Comparison of ENCODE assay signal across 30 cellular contexts in the genomic region with DNA sequence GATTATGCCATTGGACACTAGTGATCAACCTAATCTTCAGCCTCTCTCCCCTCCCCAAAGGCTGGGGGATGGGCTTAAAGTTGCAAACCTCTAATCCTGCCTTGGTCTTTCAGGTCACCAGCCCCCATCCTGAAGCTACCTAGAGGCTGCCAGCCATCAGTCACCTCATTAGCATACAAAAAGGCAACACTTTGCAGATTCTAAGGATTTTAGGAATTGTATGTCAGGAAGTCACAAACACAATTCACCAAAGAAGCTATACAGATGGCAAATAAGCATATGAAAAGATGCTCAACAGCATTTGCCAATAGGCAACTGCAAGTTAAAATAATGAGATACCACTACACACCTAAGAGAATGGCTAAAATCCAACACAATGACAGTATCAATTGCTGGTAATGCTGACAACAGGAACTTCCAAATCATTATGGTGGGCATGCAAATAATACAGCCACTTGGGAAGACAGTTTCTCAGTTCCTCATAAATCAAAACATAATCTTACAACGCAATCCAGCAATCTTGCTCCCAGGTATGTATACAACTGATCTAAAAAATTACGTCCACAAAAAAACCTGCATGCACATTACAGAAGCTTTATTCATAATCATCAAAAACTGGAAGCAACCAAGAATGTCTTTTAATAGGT. TPM values are rescaled to one million over a fixed set of nuclear protein-coding genes. Genes with fewer than 3 reads are reported as not detected.
DNase-seq lines count a peak whose midpoint lies in the region; ATAC-seq, FAIRE-seq and TF ChIP-seq lines count a peak whose summit lies in the region.
"Had no signal": no experiment of that assay in that cellular context is flagged by ENCODE, and none has a peak within 500 bp of the region (broad histone marks: within the 10 kb centered on the region; RNA-seq: fewer than 3 reads in every experiment).

No MANE protein-coding gene starts in this region.

- peak overlapping the region; percentile 41 to 82 (median 46) for H3K27ac Mint-ChIP-seq in IgD-negative memory B cell
- H3K27ac Mint-ChIP-seq: activated CD4-positive, alpha-beta T cell treated with anti-CD3 and anti-CD28 coated beads, Interleukin-2, amount 10 ng/mL, durations not matched to agents 24 days and 14 days; activated naive CD4-positive, alpha-beta T cell treated with anti-CD3 and anti-CD28 coated beads, Interleukin-2, amount 50 U/mL, for 24 hours; activated T-cell treated with anti-CD3 and anti-CD28 coated beads, Interleukin-2, amount 50 U/mL, for 72 hours had no signal

- H3K4me2 ChIP-seq in GM12878 (ENCODE audit: control insufficient read depth, insufficient read depth), result no peak overlapping the region

- H3K27me3 ChIP-seq in GM12878 (replicated peaks in 1 of 2; ENCODE audit: control insufficient read depth in 2 of 2, insufficient read depth in 2 of 2, low read length in 1 of 2) (no peaks in the 10 kb centered on the region), iPS-20b (ENCODE audit: insufficient read depth, low read length) (no peaks in the 10 kb centered on the region)
- H3K27me3 ChIP-seq: colonic mucosa, heart left ventricle, left lung, MG63, testis had no signal

- DNase-seq in GM12878 (ENCODE audit: low read depth, low spot score), result no peak
- no peak for DNase-seq in foreskin melanocyte
- DNase-seq in NCI-H82 (lab: John Stamatoyannopoulos, UW), result no peak
- no peak for DNase-seq in HCEC 1CT
- DNase-seq: activated CD4-positive, alpha-beta T cell treated with anti-CD3 and anti-CD28 coated beads, Interleukin-2, amount 10 ng/mL, durations not matched to agents 24 days and 14 days; activated CD8-positive, alpha-beta memory T cell treated with anti-CD3 and anti-CD28 coated beads, Interleukin-2, amount 10 ng/mL, durations not matched to agents 7 days and 5 days; activated T-cell treated with anti-CD3 and anti-CD28 coated beads, Interleukin-2, amount 50 U/mL, for 72 hours; anterior cingulate cortex; C1 segment of cervical spinal cord; Caco-2; colonic mucosa; DMS79 treated with DMSO at 0.1 percent for 48 hours; effector memory CD4-positive, alpha-beta T cell; heart left ventricle; left lung; MG63; NCI-H2081 treated with DMSO at 0.1 percent for 48 hours; NCI-H446 treated with DMSO at 0.1 percent for 48 hours; OCI-M1; stimulated activated CD4-positive, alpha-beta T cell treated with anti-CD3 and anti-CD28 coated beads, Interleukin-4, amount 100 ng/mL, for 4 hours; stimulated activated naive CD4-positive, alpha-beta T cell; testis had no signal

- peaks cover 13% of the 10 kb centered on the region for H3K36me3 Mint-ChIP-seq in IgD-negative memory B cell

- H3K9me3 ChIP-seq in ES-I3 (ENCODE audit: control insufficient read depth, insufficient read depth, low read length) (no peaks in the 10 kb centered on the region; the same call in 1 of the 2 replicates), GM12878 (replicated peaks; ENCODE audit: control insufficient read depth, insufficient read depth, low read length) (no peaks in the 10 kb centered on the region), iPS-20b (ENCODE audit: insufficient read depth, low read depth, low read length) (no peaks in the 10 kb centered on the region)
- H3K9me3 ChIP-seq: Caco-2, colonic mucosa, left lung, MG63, testis had no signal

- no peak overlapping the region for H2AFZ ChIP-seq in GM12878 (ENCODE audit: control insufficient read depth, low read depth, low read length)

- peaks cover 5% of the 10 kb centered on the region for H3K27me3 Mint-ChIP-seq in IgD-negative memory B cell
- H3K27me3 Mint-ChIP-seq: activated CD4-positive, alpha-beta T cell treated with anti-CD3 and anti-CD28 coated beads, Interleukin-2, amount 10 ng/mL, durations not matched to agents 24 days and 14 days; activated CD8-positive, alpha-beta memory T cell treated with anti-CD3 and anti-CD28 coated beads, Interleukin-2, amount 10 ng/mL, durations not matched to agents 7 days and 5 days; activated naive CD4-positive, alpha-beta T cell treated with anti-CD3 and anti-CD28 coated beads, Interleukin-2, amount 50 U/mL, for 24 hours had no signal

- ATAC-seq in GM12878, result no peak
- ATAC-seq in GM18519 (IDR thresholded peaks at IDR 0.05; ENCODE audit: low FRiP score, unreplicated experiment), result no peak
- ATAC-seq: activated CD8-positive, alpha-beta memory T cell treated with anti-CD3 and anti-CD28 coated beads, Interleukin-2, amount 10 ng/mL, durations not matched to agents 7 days and 5 days; activated T-cell treated with anti-CD3 and anti-CD28 coated beads, Interleukin-2, amount 50 U/mL, for 72 hours; heart left ventricle; K562; left lung; Right ventricle myocardium inferior had no signal

- TF ChIP-seq CTCF in GM12878 (IDR thresholded peaks at IDR 0.05 in 2 of 3, conservative IDR thresholded peaks at IDR 0.05 in 1 of 3; ENCODE audit: control insufficient read depth in 2 of 3, extremely low read depth in 1 of 3, insufficient read depth in 1 of 3, low read depth in 3 of 3, low read length in 3 of 3), result no peak

- H3K4me3 ChIP-seq in GM12878 (no peak overlapping the region), iPS-20b (ENCODE audit: low read length) (peak overlapping the region; percentile 58; the same call in 1 of the 2 replicates)
- H3K4me3 ChIP-seq: colonic mucosa, heart left ventricle, K562, left lung, MG63, testis had no signal

- H3K4me1 ChIP-seq in ES-I3 (ENCODE audit: insufficient read depth, low read length) (peaks cover 19% of the 10 kb centered on the region), GM12878 (ENCODE audit: control insufficient read depth, insufficient read depth, low read length) (0 out of 2 replicates have a peak, but pooled peaks cover 5% of the 10 kb centered on the region), iPS-20b (ENCODE audit: insufficient read depth, low read length) (peaks cover 13% of the 10 kb centered on the region; the same call in 1 of the 2 replicates)
- H3K4me1 ChIP-seq: Caco-2, colonic mucosa, heart left ventricle, left lung had no signal

- SMC1A ChIA-PET in GM12878 (lab: Charles Lee; ENCODE audit: uncharacterized antibody, unreplicated experiment), result interaction anchor here (1.5 to 1.6 kb wide), 2 partner anchors 12 kb away, joined by 3 to 4 read pairs; no protein-coding TSS in a partner anchor

- peak overlapping the region; percentile 41 for H3K9ac ChIP-seq in ES-I3 (ENCODE audit: low read depth, low read length)
- H3K9ac ChIP-seq in GM12878 (ENCODE audit: control insufficient read depth, insufficient read depth, low read length), result no peak overlapping the region
- H3K9ac ChIP-seq in iPS-20b (ENCODE audit: low read depth, low read length), result peak overlapping the region; percentile 62

- intact Hi-C loops in GM12878 (cut with micrococcal nuclease; ENCODE audit: unreplicated experiment), result no loop called here

- WGBS in GM12878 (ENCODE audit: insufficient coverage, insufficient replicate concordance, low lambda C conversion rate, missing lambda C conversion rate), result 0% methylated on average over 2 of the region's 2 CpGs

- H3K36me3 ChIP-seq in ES-I3 (ENCODE audit: insufficient read depth, low read length) (peaks cover 8% of the 10 kb centered on the region), GM12878 (ENCODE audit: control insufficient read depth in 2 of 2, insufficient read depth in 2 of 2, low read length in 1 of 2) (peaks cover 2 to 5% of the 10 kb centered on the region in 2 experiments; a peak in 3 of 4 replicates), iPS-20b (ENCODE audit: insufficient read depth, low read depth, low read length) (peaks cover 39% of the 10 kb centered on the region)
- H3K36me3 ChIP-seq: colonic mucosa, MG63 had no signal

- no peaks in the 10 kb centered on the region for H3K9me3 Mint-ChIP-seq in IgD-negative memory B cell
- H3K9me3 Mint-ChIP-seq: activated CD4-positive, alpha-beta T cell treated with anti-CD3 and anti-CD28 coated beads, Interleukin-2, amount 10 ng/mL, durations not matched to agents 24 days and 14 days; activated naive CD4-positive, alpha-beta T cell treated with anti-CD3 and anti-CD28 coated beads, Interleukin-2, amount 50 U/mL, for 24 hours; activated T-cell treated with anti-CD3 and anti-CD28 coated beads, Interleukin-2, amount 50 U/mL, for 72 hours had no signal

- no peak overlapping the region for H3K27ac ChIP-seq in GM12878 (ENCODE audit: control insufficient read depth, insufficient read depth)
- H3K27ac ChIP-seq in iPS-20b (ENCODE audit: low read length), result peak overlapping the region; percentile 87
- H3K27ac ChIP-seq: colonic mucosa, heart left ventricle, left lung, testis had no signal

- no peaks in the 10 kb centered on the region for H3K79me2 ChIP-seq in GM12878 (ENCODE audit: control insufficient read depth, insufficient read depth, low read length)

- FAIRE-seq in GM12878 (lab: Jason Lieb, UNC), result no peak
- FAIRE-seq: islet of Langerhans, K562 had no signal

- H4K20me1 ChIP-seq in GM12878 (ENCODE audit: control insufficient read depth, insufficient read depth), result no peaks in the 10 kb centered on the region

- BruUV-seq in GM12878 (replicated peaks; lab: Mats Ljungman, UMichigan), result no TSS peak

- in situ Hi-C loops in GM12878 (cut with MboI), result loop anchor here (25.0 kb wide), 1 partner anchor 1716 kb away; a partner anchor contains a TSS

- no peak for TF ChIP-seq POLR2A in GM12878 (IDR thresholded peaks at IDR 0.05; ENCODE audit: low read depth, low read length)

- RAD21 ChIA-PET in GM12878 (lab: Charles Lee; ENCODE audit: unreplicated experiment), result interaction anchor here (1.3 kb wide), 1 partner anchor 9 kb away, joined by 3 read pairs; no protein-coding TSS in a partner anchor

- CTCF ChIA-PET in GM12878 (lab: Yijun Ruan, JAX), result interaction anchor here (0.9 to 1.9 kb wide), 3 partner anchors 9 to 15 kb away, joined by 3 to 8 read pairs (median 4); no protein-coding TSS in a partner anchor

- no peak for TF ChIP-seq EP300 in GM12878 (IDR thresholded peaks at IDR 0.05; ENCODE audit: borderline replicate concordance in 1 of 2, control insufficient read depth in 1 of 2, low read depth in 2 of 2, low read length in 2 of 2)

- H3K4me1 Mint-ChIP-seq in IgD-negative memory B cell, result peaks cover 16 to 27% (median 24%) of the 10 kb centered on the region in 3 donors

- TF ChIP-seq RAD21 in GM12878 (IDR thresholded peaks at IDR 0.05; ENCODE audit: insufficient read depth, low read depth, low read length), result no peak

- POLR2A ChIA-PET in GM12878 (lab: Charles Lee), result interaction anchor here (2.0 kb wide), 1 partner anchor 10 kb away, joined by 13 read pairs; no protein-coding TSS in a partner anchor

- peak overlapping the region; percentile 19 to 84 (median 38) for H3K4me3 Mint-ChIP-seq in IgD-negative memory B cell
- H3K4me3 Mint-ChIP-seq: activated CD4-positive, alpha-beta T cell treated with anti-CD3 and anti-CD28 coated beads, Interleukin-2, amount 10 ng/mL, durations not matched to agents 24 days and 14 days; activated CD8-positive, alpha-beta memory T cell treated with anti-CD3 and anti-CD28 coated beads, Interleukin-2, amount 10 ng/mL, durations not matched to agents 7 days and 5 days; activated naive CD4-positive, alpha-beta T cell treated with anti-CD3 and anti-CD28 coated beads, Interleukin-2, amount 50 U/mL, for 24 hours; activated T-cell treated with anti-CD3 and anti-CD28 coated beads, Interleukin-2, amount 50 U/mL, for 72 hours had no signal

RNA-seq across cellular contexts. Expression of a gene that starts 9.0 kb away (rescaled TPM):
- polyA plus RNA-seq in IgD-negative memory B cell, result 216 TPM
- 293 and 318 TPM in 2 replicates for total RNA-seq in GM12878 (2013; cell fraction: nucleolus; rRNA removed)
- 32.9 and 37.9 TPM in 2 replicates for total RNA-seq in GM12878 (2014; rRNA removed)
- 19.2 and 19.9 TPM in 2 replicates for total RNA-seq in GM12878 (2014; rRNA removed; fragmentation: Illumina TruSeq; extraction: Trizol)
- total RNA-seq in GM12878 (2021), result 29.6 and 30.4 TPM in 2 replicates
- 61.5 TPM for polyA plus RNA-seq in GM12878 (2011; ENCODE audit: low read depth)
- 65.9 and 96.8 TPM in 2 replicates for polyA plus RNA-seq in GM12878 (2011; rRNA removed)
- 86.7 and 115 TPM in 2 replicates for polyA plus RNA-seq in GM12878 (2011; cell fraction: cytosol; rRNA removed)
- polyA plus RNA-seq in GM12878 (2011; cell fraction: nucleus; rRNA removed), result 111 and 151 TPM in 2 replicates
- 114 and 191 TPM in 2 replicates for polyA plus RNA-seq in GM12878 (2012)
- polyA plus RNA-seq in GM12878 (2014; fragmentation: Illumina TruSeq; extraction: Trizol), result 30.1 and 34.0 TPM in 2 replicates
- 10 to 100 TPM; 19.6 to 26.2 TPM for polyA plus RNA-seq in GM12878 (2014; fragmentation: Nextera tagmentation; extraction: Ambion mirVana)
- polyA plus RNA-seq in GM12878 (2014; rRNA removed), result 31.7 and 32.1 TPM in 2 replicates
- polyA plus RNA-seq in GM12878 (2016; fragmentation: Nextera tagmentation; extraction: Ambion mirVana), result 10 to 100 TPM; 46.5 to 54.5 TPM
- 60.6 and 83.6 TPM in 2 replicates for polyA minus RNA-seq in GM12878 (2011; rRNA and poly(A)+ RNA removed)
- 25.4 and 29.0 TPM in 2 replicates for polyA minus RNA-seq in GM12878 (2011; cell fraction: cytosol; rRNA and poly(A)+ RNA removed)
- 53.8 and 65.6 TPM in 2 replicates for polyA minus RNA-seq in GM12878 (2011; cell fraction: nucleus; rRNA and poly(A)+ RNA removed)

RNA-seq across cellular contexts. Expression of a gene that starts 16.4 kb away (rescaled TPM):
- 9.6 TPM for polyA plus RNA-seq in IgD-negative memory B cell
- 10.7 and 16.8 TPM in 2 replicates for total RNA-seq in GM12878 (2013; cell fraction: nucleolus; rRNA removed)
- 9.3 and 11.0 TPM in 2 replicates for total RNA-seq in GM12878 (2014; rRNA removed)
- total RNA-seq in GM12878 (2014; rRNA removed; fragmentation: Illumina TruSeq; extraction: Trizol), result 8.4 and 9.1 TPM in 2 replicates
- total RNA-seq in GM12878 (2021), result 16.7 and 21.9 TPM in 2 replicates
- polyA plus RNA-seq in GM12878 (2011; ENCODE audit: low read depth), result 7.5 TPM
- polyA plus RNA-seq in GM12878 (2011; rRNA removed), result 10.3 and 12.9 TPM in 2 replicates
- polyA plus RNA-seq in GM12878 (2011; cell fraction: cytosol; rRNA removed), result 22.6 and 23.3 TPM in 2 replicates
- polyA plus RNA-seq in GM12878 (2011; cell fraction: nucleus; rRNA removed), result 28.2 and 28.4 TPM in 2 replicates
- polyA plus RNA-seq in GM12878 (2012), result 15.6 and 17.0 TPM in 2 replicates
- polyA plus RNA-seq in GM12878 (2014; fragmentation: Illumina TruSeq; extraction: Trizol), result 12.0 and 16.9 TPM in 2 replicates
- 1 to 10 TPM; 2.1 to 6.8 TPM for polyA plus RNA-seq in GM12878 (2014; fragmentation: Nextera tagmentation; extraction: Ambion mirVana)
- polyA plus RNA-seq in GM12878 (2014; rRNA removed), result 16.8 and 18.7 TPM in 2 replicates
- 10 to 100 TPM; 25.1 to 27.4 TPM for polyA plus RNA-seq in GM12878 (2016; fragmentation: Nextera tagmentation; extraction: Ambion mirVana)
- polyA minus RNA-seq in GM12878 (2011; rRNA and poly(A)+ RNA removed), result 21.6 and 23.7 TPM in 2 replicates
- 4.3 and 6.9 TPM in 2 replicates for polyA minus RNA-seq in GM12878 (2011; cell fraction: cytosol; rRNA and poly(A)+ RNA removed)
- 4.1 and 5.2 TPM in 2 replicates for polyA minus RNA-seq in GM12878 (2011; cell fraction: nucleus; rRNA and poly(A)+ RNA removed)

RNA-seq across cellular contexts. Expression of a gene that starts 29.5 kb away (rescaled TPM):
- 30.2 TPM for polyA plus RNA-seq in IgD-negative memory B cell
- 39.3 and 46.8 TPM in 2 replicates for total RNA-seq in GM12878 (2013; cell fraction: nucleolus; rRNA removed)
- 22.2 and 23.7 TPM in 2 replicates for total RNA-seq in GM12878 (2014; rRNA removed)
- 19.8 and 20.3 TPM in 2 replicates for total RNA-seq in GM12878 (2014; rRNA removed; fragmentation: Illumina TruSeq; extraction: Trizol)
- total RNA-seq in GM12878 (2021), result 39.1 and 39.9 TPM in 2 replicates
- polyA plus RNA-seq in GM12878 (2011; ENCODE audit: low read depth), result 26.3 TPM
- 38.7 and 50.3 TPM in 2 replicates for polyA plus RNA-seq in GM12878 (2011; rRNA removed)
- 41.0 and 43.4 TPM in 2 replicates for polyA plus RNA-seq in GM12878 (2011; cell fraction: cytosol; rRNA removed)
- polyA plus RNA-seq in GM12878 (2011; cell fraction: nucleus; rRNA removed), result 122 and 147 TPM in 2 replicates
- 46.9 and 63.6 TPM in 2 replicates for polyA plus RNA-seq in GM12878 (2012)
- 29.5 and 36.4 TPM in 2 replicates for polyA plus RNA-seq in GM12878 (2014; fragmentation: Illumina TruSeq; extraction: Trizol)
- 1 to 10 TPM; 2.0 to 4.6 TPM for polyA plus RNA-seq in GM12878 (2014; fragmentation: Nextera tagmentation; extraction: Ambion mirVana)
- polyA plus RNA-seq in GM12878 (2014; rRNA removed), result 39.7 and 44.0 TPM in 2 replicates
- polyA plus RNA-seq in GM12878 (2016; fragmentation: Nextera tagmentation; extraction: Ambion mirVana), result 10 to 100 TPM; 11.2 to 21.6 TPM
- polyA minus RNA-seq in GM12878 (2011; rRNA and poly(A)+ RNA removed), result 34.6 and 56.6 TPM in 2 replicates
- polyA minus RNA-seq in GM12878 (2011; cell fraction: cytosol; rRNA and poly(A)+ RNA removed), result 23.0 and 36.1 TPM in 2 replicates
- 13.5 and 17.4 TPM in 2 replicates for polyA minus RNA-seq in GM12878 (2011; cell fraction: nucleus; rRNA and poly(A)+ RNA removed)

RNA-seq across cellular contexts. Expression of a gene that starts 30.1 kb away (rescaled TPM):
- 99.8 TPM for polyA plus RNA-seq in IgD-negative memory B cell
- total RNA-seq in GM12878 (2013; cell fraction: nucleolus; rRNA removed), result 8.1 and 8.5 TPM in 2 replicates
- total RNA-seq in GM12878 (2014; rRNA removed), result 62.2 and 70.2 TPM in 2 replicates
- 37.5 and 38.5 TPM in 2 replicates for total RNA-seq in GM12878 (2014; rRNA removed; fragmentation: Illumina TruSeq; extraction: Trizol)
- total RNA-seq in GM12878 (2021), result 69.5 and 71.0 TPM in 2 replicates
- polyA plus RNA-seq in GM12878 (2011; ENCODE audit: low read depth), result 26.7 TPM
- 22.4 and 55.3 TPM in 2 replicates for polyA plus RNA-seq in GM12878 (2011; rRNA removed)
- polyA plus RNA-seq in GM12878 (2011; cell fraction: cytosol; rRNA removed), result 67.4 and 68.4 TPM in 2 replicates
- 112 and 137 TPM in 2 replicates for polyA plus RNA-seq in GM12878 (2011; cell fraction: nucleus; rRNA removed)
- 70.1 and 70.6 TPM in 2 replicates for polyA plus RNA-seq in GM12878 (2012)
- 39.6 and 70.0 TPM in 2 replicates for polyA plus RNA-seq in GM12878 (2014; fragmentation: Illumina TruSeq; extraction: Trizol)
- polyA plus RNA-seq in GM12878 (2014; fragmentation: Nextera tagmentation; extraction: Ambion mirVana), result 10 to 100 TPM; 12.5 to 28.0 TPM
- 68.5 and 76.1 TPM in 2 replicates for polyA plus RNA-seq in GM12878 (2014; rRNA removed)
- 10 to 100 TPM; 68.6 to 74.8 TPM for polyA plus RNA-seq in GM12878 (2016; fragmentation: Nextera tagmentation; extraction: Ambion mirVana)
- 30.3 and 33.8 TPM in 2 replicates for polyA minus RNA-seq in GM12878 (2011; rRNA and poly(A)+ RNA removed)
- polyA minus RNA-seq in GM12878 (2011; cell fraction: cytosol; rRNA and poly(A)+ RNA removed), result 22.9 and 24.1 TPM in 2 replicates
- polyA minus RNA-seq in GM12878 (2011; cell fraction: nucleus; rRNA and poly(A)+ RNA removed), result 9.9 and 20.2 TPM in 2 replicates

RNA-seq across cellular contexts. Expression of a gene that starts 30.3 kb away (rescaled TPM):
- polyA plus RNA-seq in IgD-negative memory B cell, result 90.3 TPM
- 14.1 and 16.7 TPM in 2 replicates for total RNA-seq in GM12878 (2013; cell fraction: nucleolus; rRNA removed)
- 49.0 and 53.5 TPM in 2 replicates for total RNA-seq in GM12878 (2014; rRNA removed)
- 32.9 and 33.3 TPM in 2 replicates for total RNA-seq in GM12878 (2014; rRNA removed; fragmentation: Illumina TruSeq; extraction: Trizol)
- total RNA-seq in GM12878 (2021), result 53.8 and 57.8 TPM in 2 replicates
- polyA plus RNA-seq in GM12878 (2011; ENCODE audit: low read depth), result 24.7 TPM
- 22.0 and 41.5 TPM in 2 replicates for polyA plus RNA-seq in GM12878 (2011; rRNA removed)
- polyA plus RNA-seq in GM12878 (2011; cell fraction: cytosol; rRNA removed), result 84.2 and 105 TPM in 2 replicates
- 69.2 and 74.6 TPM in 2 replicates for polyA plus RNA-seq in GM12878 (2011; cell fraction: nucleus; rRNA removed)
- polyA plus RNA-seq in GM12878 (2012), result 40.4 and 40.9 TPM in 2 replicates
- 16.3 and 37.7 TPM in 2 replicates for polyA plus RNA-seq in GM12878 (2014; fragmentation: Illumina TruSeq; extraction: Trizol)
- 10 to 100 TPM in 1 of 2 experiments, 1 to 10 TPM in 1; 4.5 to 18.3 TPM for polyA plus RNA-seq in GM12878 (2014; fragmentation: Nextera tagmentation; extraction: Ambion mirVana)
- 69.4 and 72.4 TPM in 2 replicates for polyA plus RNA-seq in GM12878 (2014; rRNA removed)
- 10 to 100 TPM; 79.5 to 88.7 TPM for polyA plus RNA-seq in GM12878 (2016; fragmentation: Nextera tagmentation; extraction: Ambion mirVana)
- polyA minus RNA-seq in GM12878 (2011; rRNA and poly(A)+ RNA removed), result 14.3 and 37.8 TPM in 2 replicates
- polyA minus RNA-seq in GM12878 (2011; cell fraction: cytosol; rRNA and poly(A)+ RNA removed), result 16.0 and 17.4 TPM in 2 replicates
- polyA minus RNA-seq in GM12878 (2011; cell fraction: nucleus; rRNA and poly(A)+ RNA removed), result 12.9 and 19.4 TPM in 2 replicates
